ENCODE assay signal across 31 cellular contexts in the genomic region with DNA sequence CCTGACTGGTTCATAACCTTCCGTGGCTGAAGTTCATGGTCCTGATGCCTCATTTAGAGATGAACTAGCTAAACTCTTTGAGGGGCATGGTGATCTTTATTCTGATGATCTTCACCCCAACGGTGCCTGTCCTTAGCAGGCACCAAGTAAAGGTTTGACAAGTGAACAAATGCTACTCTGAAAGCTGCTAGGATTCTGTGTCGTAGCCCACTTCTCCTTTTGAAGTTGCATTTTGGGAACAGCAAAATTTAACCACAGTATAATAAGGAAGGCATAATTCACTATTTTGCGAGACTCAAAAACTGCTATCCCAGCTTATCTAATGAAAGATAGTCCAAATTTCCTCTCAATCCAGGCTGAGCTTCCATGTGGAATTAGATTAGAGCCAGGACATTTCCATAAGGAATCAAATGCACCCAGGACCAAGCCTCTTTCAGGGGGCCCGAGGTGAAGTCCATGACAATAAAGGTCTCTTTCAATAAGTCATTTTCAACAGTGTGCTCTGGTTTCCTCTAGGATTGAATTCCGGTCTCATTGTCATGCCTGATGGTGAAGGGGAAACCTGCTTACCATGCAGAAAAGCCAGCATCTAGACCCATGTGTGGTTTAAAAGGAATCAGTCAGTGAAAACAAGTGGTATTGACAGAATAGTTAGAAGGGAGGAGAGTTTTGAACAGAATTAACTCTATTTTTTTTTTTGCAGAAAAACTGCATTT. TPM values are rescaled to one million over a fixed set of nuclear protein-coding genes. Genes with fewer than 3 reads are reported as not detected.
DNase-seq lines count a peak whose midpoint lies in the region; ATAC-seq, FAIRE-seq and TF ChIP-seq lines count a peak whose summit lies in the region.
"Had no signal": no experiment of that assay in that cellular context is flagged by ENCODE, and none has a peak within 500 bp of the region (broad histone marks: within the 10 kb centered on the region; RNA-seq: fewer than 3 reads in every experiment).

No MANE protein-coding gene starts in this region.

- in situ Hi-C loops in GM12878 (cut with MboI), result no loop called here

- H3K36me3 ChIP-seq in HUES48 (ENCODE audit: control insufficient read depth, insufficient read depth, low read length) (no peaks in the 10 kb centered on the region), GM12878 (ENCODE audit: control insufficient read depth in 2 of 2, insufficient read depth in 2 of 2, low read length in 1 of 2) (no peaks in the 10 kb centered on the region)
- H3K36me3 ChIP-seq: cardiac muscle cell had no signal

- no peaks in the 10 kb centered on the region for H3K79me2 ChIP-seq in GM12878 (ENCODE audit: control insufficient read depth, insufficient read depth, low read length)

- no peak overlapping the region for H2AFZ ChIP-seq in GM12878 (ENCODE audit: control insufficient read depth, low read depth, low read length)

- SMC1A ChIA-PET in GM12878 (lab: Charles Lee; ENCODE audit: uncharacterized antibody, unreplicated experiment), result no interaction called here

- CTCF ChIA-PET in GM12878 (lab: Yijun Ruan, JAX), result no interaction called here

- no peak overlapping the region for H3K9ac ChIP-seq in HUES48 (ENCODE audit: low read depth, low read length)
- H3K9ac ChIP-seq in GM12878 (ENCODE audit: control insufficient read depth, insufficient read depth, low read length), result no peak overlapping the region

- no peak overlapping the region for H3K4me3 ChIP-seq in HUES48 (ENCODE audit: low read depth, low read length)
- no peak overlapping the region for H3K4me3 ChIP-seq in GM12878
- H3K4me3 ChIP-seq: cardiac muscle cell, lung, skin epidermis, testis had no signal

- ATAC-seq in GM12878, result no peak
- no peak for ATAC-seq in HG03196 (IDR thresholded peaks at IDR 0.05; ENCODE audit: unreplicated experiment)
- ATAC-seq: activated CD8-positive, alpha-beta T cell treated with anti-CD3 and anti-CD28 coated beads for 36 hours; effector memory CD8-positive, alpha-beta T cell; natural killer cell; stimulated activated naive CD8-positive, alpha-beta T cell treated with anti-CD3 and anti-CD28 coated beads, Interleukin-15, Interleukin-2, amounts not matched to agents 100 U/mL and 50 U/mL, for 24 hours had no signal

- no peaks in the 10 kb centered on the region for H4K20me1 ChIP-seq in GM12878 (ENCODE audit: control insufficient read depth, insufficient read depth)

- no peak for TF ChIP-seq EP300 in GM12878 (IDR thresholded peaks at IDR 0.05; ENCODE audit: borderline replicate concordance in 1 of 2, control insufficient read depth in 1 of 2, low read depth in 2 of 2, low read length in 2 of 2)

- intact Hi-C loops in GM12878 (cut with micrococcal nuclease; ENCODE audit: unreplicated experiment), result no loop called here

- RAD21 ChIA-PET in GM12878 (lab: Charles Lee; ENCODE audit: unreplicated experiment), result no interaction called here

- H3K4me1 ChIP-seq in HUES48 (ENCODE audit: control insufficient read depth, insufficient read depth, low read length) (peaks cover 11% of the 10 kb centered on the region), GM12878 (ENCODE audit: control insufficient read depth, insufficient read depth, low read length) (no peaks in the 10 kb centered on the region)
- H3K4me1 ChIP-seq: testis had no signal

- no TSS peak for BruUV-seq in GM12878 (replicated peaks; lab: Mats Ljungman, UMichigan)

- FAIRE-seq in GM12878 (lab: Jason Lieb, UNC), result no peak
- FAIRE-seq: G401.6, urothelium cell line had no signal

- H3K4me2 ChIP-seq in GM12878 (ENCODE audit: control insufficient read depth, insufficient read depth), result no peak overlapping the region

- WGBS in GM12878 (ENCODE audit: insufficient coverage, insufficient replicate concordance, low lambda C conversion rate, missing lambda C conversion rate), result 54% methylated on average over 6 of the region's 6 CpGs

- H3K27ac ChIP-seq in HUES48 (ENCODE audit: low read depth, low read length), result peak overlapping the region; percentile 34
- no peak overlapping the region for H3K27ac ChIP-seq in GM12878 (ENCODE audit: control insufficient read depth, insufficient read depth)
- H3K27ac ChIP-seq: cardiac muscle cell, skin epidermis, testis had no signal

- H3K9me3 ChIP-seq in HUES48 (ENCODE audit: control insufficient read depth, insufficient read depth, low read length) (no peaks in the 10 kb centered on the region), GM12878 (replicated peaks; ENCODE audit: control insufficient read depth, insufficient read depth, low read length) (no peaks in the 10 kb centered on the region)
- H3K9me3 ChIP-seq: testis had no signal

- TF ChIP-seq POLR2A in GM12878 (IDR thresholded peaks at IDR 0.05; ENCODE audit: low read depth, low read length), result no peak

- POLR2A ChIA-PET in GM12878 (lab: Charles Lee), result no interaction called here

- DNase-seq in AML-193 (lab: John Stamatoyannopoulos, UW), result peak; percentile 44 to 57
- DNase-seq in NOMO-1 treated with dmso at 0.1 percent for 144 hours (lab: John Stamatoyannopoulos, UW; ENCODE audit: unreplicated experiment), result peak; percentile 19
- no peak for DNase-seq in GM12878 (ENCODE audit: low read depth, low spot score)
- DNase-seq in NCI-H1930 (lab: John Stamatoyannopoulos, UW), result no peak
- no peak for DNase-seq in NCI-H2196 (lab: John Stamatoyannopoulos, UW; ENCODE audit: unreplicated experiment)
- no peak for DNase-seq in NCI-H226
- DNase-seq: activated CD8-positive, alpha-beta T cell treated with anti-CD3 and anti-CD28 coated beads for 36 hours; anterior cingulate cortex; cortex of kidney; DMS53; effector memory CD8-positive, alpha-beta T cell; erythroblast; HCEC 1CT; Karpas-422; kidney glomerular epithelial cell; natural killer cell; NCI-H1092; NCI-H187 treated with DMSO at 0.1 percent for 48 hours; NCI-H345; NCI-H748 treated with DMSO at 0.1 percent for 48 hours; occipital lobe; stimulated activated naive CD8-positive, alpha-beta T cell treated with anti-CD3 and anti-CD28 coated beads, Interleukin-15, Interleukin-2, amounts not matched to agents 100 U/mL and 50 U/mL, for 24 hours; testis had no signal

- TF ChIP-seq RAD21 in GM12878 (IDR thresholded peaks at IDR 0.05; ENCODE audit: insufficient read depth, low read depth, low read length), result no peak

- H3K27me3 ChIP-seq in HUES48 (ENCODE audit: control insufficient read depth, insufficient read depth, low read length), result no peaks in the 10 kb centered on the region
- H3K27me3 ChIP-seq in GM12878 (replicated peaks in 1 of 2; ENCODE audit: control insufficient read depth in 2 of 2, insufficient read depth in 2 of 2, low read length in 1 of 2), result no peaks in the 10 kb centered on the region; a peak in 1 of 4 replicates
- H3K27me3 ChIP-seq: cardiac muscle cell, testis had no signal

- no peak for TF ChIP-seq CTCF in GM12878 (IDR thresholded peaks at IDR 0.05 in 2 of 3, conservative IDR thresholded peaks at IDR 0.05 in 1 of 3; ENCODE audit: control insufficient read depth in 2 of 3, extremely low read depth in 1 of 3, insufficient read depth in 1 of 3, low read depth in 3 of 3, low read length in 3 of 3)

TF ChIP-seq in GM12878, 131 proteins besides CTCF, POLR2A, EP300 and RAD21 (continues in another document):
- TF ChIP-seq CEBPZ (IDR thresholded peaks at IDR 0.05; ENCODE audit: low read depth, low read length) (no peak), ZNF24 (IDR thresholded peaks at IDR 0.05) (0 out of 2 replicates have a peak, but pooled peaks have one; percentile 57), GABPA (IDR thresholded peaks at IDR 0.05; ENCODE audit: low read depth) (no peak), NR2C2 (IDR thresholded peaks at IDR 0.05; ENCODE audit: borderline replicate concordance, control insufficient read depth, insufficient read length, low read depth) (no peak), JUND (IDR thresholded peaks at IDR 0.05; ENCODE audit: low read depth, low read length) (no peak), SPI1 (IDR thresholded peaks at IDR 0.05; ENCODE audit: borderline replicate concordance, insufficient read depth, low read depth, low read length) (peak; percentile 35; the same call in 1 of the 2 replicates)

RNA-seq across cellular contexts. Expression of gene SIAH3, which starts 23.1 kb away (rescaled TPM):
- total RNA-seq in GM12878 (2013; cell fraction: nucleolus; rRNA removed), result not detected in 2 replicates
- total RNA-seq in GM12878 (2014; rRNA removed), result not detected in 2 replicates
- not detected in 2 replicates for total RNA-seq in GM12878 (2014; rRNA removed; fragmentation: Illumina TruSeq; extraction: Trizol)
- total RNA-seq in GM12878 (2021), result not detected in 2 replicates
- not detected for polyA plus RNA-seq in GM12878 (2011; ENCODE audit: low read depth)
- polyA plus RNA-seq in GM12878 (2011; rRNA removed), result not detected in 2 replicates
- polyA plus RNA-seq in GM12878 (2011; cell fraction: cytosol; rRNA removed), result not detected in 2 replicates
- not detected in 2 replicates for polyA plus RNA-seq in GM12878 (2011; cell fraction: nucleus; rRNA removed)
- polyA plus RNA-seq in GM12878 (2012), result not detected in 2 replicates
- polyA plus RNA-seq in GM12878 (2014; fragmentation: Illumina TruSeq; extraction: Trizol), result not detected in 2 replicates
- polyA plus RNA-seq in GM12878 (2014; fragmentation: Nextera tagmentation; extraction: Ambion mirVana), result not detected
- polyA plus RNA-seq in GM12878 (2014; rRNA removed), result not detected in 2 replicates
- polyA plus RNA-seq in GM12878 (2016; fragmentation: Nextera tagmentation; extraction: Ambion mirVana), result not detected
- polyA minus RNA-seq in GM12878 (2011; rRNA and poly(A)+ RNA removed), result not detected in 2 replicates
- polyA minus RNA-seq in GM12878 (2011; cell fraction: cytosol; rRNA and poly(A)+ RNA removed), result not detected in 2 replicates
- polyA minus RNA-seq in GM12878 (2011; cell fraction: nucleus; rRNA and poly(A)+ RNA removed), result not detected in 2 replicates
- total RNA-seq: A172, natural killer cell had no signal

Comparison
In these comparisons a context has a peak if more than half of its experiments do, and no peak if none do; other contexts are left out.
1. DNase-seq: peak in AML-193 (2 of 2) and NOMO-1 treated with dmso at 0.1 percent for 144 hours (single experiment); none in GM12878 (single experiment), NCI-H1930 (0 of 2), NCI-H2196 (single experiment) and NCI-H226 (single experiment).